In the genomic region with DNA sequence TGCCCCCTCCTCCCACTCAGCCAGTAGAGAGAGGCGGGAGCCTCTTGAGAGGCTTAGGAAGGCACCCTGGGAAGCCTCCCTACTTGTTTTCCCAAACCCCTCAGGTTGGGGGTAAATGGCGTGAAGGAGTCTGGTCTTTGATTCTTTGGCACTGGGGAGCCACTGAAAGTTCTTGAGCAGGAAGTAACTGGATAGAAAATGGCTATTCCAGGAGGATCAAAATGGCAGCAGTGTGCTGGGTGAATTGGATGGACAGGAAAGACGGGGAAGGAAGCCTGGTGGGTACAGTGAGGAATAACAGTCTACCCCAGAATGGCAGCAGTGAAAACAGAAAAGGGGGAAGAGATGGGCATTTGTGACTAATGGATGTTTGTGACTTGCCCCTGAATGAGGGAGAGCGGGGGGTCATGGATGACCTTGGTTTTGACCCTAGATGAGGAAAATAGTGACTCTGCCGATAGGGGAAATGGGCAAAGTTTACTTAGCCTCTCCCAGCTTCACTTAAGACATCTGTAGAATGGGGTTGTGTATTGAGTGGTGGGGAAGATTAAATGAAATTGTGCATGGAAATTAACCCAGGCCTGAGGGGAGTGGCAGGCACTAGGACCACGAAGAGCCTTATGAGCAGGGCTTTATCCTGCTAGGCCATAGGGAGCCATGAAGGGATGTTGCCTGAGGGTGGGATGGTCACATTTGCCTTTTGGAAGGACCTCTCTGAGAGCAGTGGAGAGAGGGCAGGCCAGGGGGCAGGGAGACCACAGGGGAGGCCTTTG, we compare ENCODE assay signal across 1 cellular context.
TF ChIP-seq lines count a peak whose summit lies in the region.

No MANE protein-coding gene starts in this region.

TF ChIP-seq in K562, 482 proteins besides CTCF, POLR2A, EP300 and RAD21:
- TF ChIP-seq ZNF707 (CRISPR knock-in tag; conservative IDR thresholded peaks at IDR 0.05) (no peak), KDM1A (IDR thresholded peaks at IDR 0.05) (no peak), SOX6 (IDR thresholded peaks at IDR 0.05) (no peak)
- TF ChIP-seq, protein P1, sequence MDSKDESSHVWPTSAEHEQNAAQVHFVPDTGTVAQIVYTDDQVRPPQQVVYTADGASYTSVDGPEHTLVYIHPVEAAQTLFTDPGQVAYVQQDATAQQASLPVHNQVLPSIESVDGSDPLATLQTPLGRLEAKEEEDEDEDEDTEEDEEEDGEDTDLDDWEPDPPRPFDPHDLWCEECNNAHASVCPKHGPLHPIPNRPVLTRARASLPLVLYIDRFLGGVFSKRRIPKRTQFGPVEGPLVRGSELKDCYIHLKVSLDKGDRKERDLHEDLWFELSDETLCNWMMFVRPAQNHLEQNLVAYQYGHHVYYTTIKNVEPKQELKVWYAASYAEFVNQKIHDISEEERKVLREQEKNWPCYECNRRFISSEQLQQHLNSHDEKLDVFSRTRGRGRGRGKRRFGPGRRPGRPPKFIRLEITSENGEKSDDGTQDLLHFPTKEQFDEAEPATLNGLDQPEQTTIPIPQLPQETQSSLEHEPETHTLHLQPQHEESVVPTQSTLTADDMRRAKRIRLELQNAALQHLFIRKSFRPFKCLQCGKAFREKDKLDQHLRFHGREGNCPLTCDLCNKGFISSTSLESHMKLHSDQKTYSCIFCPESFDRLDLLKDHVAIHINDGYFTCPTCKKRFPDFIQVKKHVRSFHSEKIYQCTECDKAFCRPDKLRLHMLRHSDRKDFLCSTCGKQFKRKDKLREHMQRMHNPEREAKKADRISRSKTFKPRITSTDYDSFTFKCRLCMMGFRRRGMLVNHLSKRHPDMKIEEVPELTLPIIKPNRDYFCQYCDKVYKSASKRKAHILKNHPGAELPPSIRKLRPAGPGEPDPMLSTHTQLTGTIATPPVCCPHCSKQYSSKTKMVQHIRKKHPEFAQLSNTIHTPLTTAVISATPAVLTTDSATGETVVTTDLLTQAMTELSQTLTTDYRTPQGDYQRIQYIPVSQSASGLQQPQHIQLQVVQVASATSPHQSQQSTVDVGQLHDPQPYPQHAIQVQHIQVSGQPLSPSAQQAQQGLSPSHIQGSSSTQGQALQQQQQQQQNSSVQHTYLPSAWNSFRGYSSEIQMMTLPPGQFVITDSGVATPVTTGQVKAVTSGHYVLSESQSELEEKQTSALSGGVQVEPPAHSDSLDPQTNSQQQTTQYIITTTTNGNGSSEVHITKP (IDR thresholded peaks at IDR 0.05; ENCODE audit: partially characterized antibody) = peak; percentile 22
